ENCODE assay signal across 11 cellular contexts in the genomic region with DNA sequence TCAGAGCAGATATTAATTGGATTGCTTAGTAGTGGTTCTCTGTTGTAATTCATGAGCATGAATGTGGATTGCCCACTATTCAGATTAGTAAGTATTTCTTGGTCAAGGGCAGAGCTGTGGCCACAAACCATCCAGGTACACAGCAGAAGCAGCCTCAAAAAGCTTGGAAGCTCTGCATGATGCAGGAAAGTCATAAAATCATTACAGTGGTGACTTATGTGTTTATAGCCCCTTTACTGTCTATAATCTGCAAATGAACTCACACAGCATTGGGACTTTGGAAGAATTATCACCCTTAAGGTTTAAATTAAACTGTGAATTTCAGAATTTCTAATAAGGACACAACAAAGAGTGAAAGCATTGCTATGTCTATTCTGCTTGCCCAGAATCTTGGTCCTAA. TPM values are rescaled to one million over a fixed set of nuclear protein-coding genes. Genes with fewer than 3 reads are reported as not detected.
"Had no signal": no experiment of that assay in that cellular context is flagged by ENCODE, and none has a peak within 500 bp of the region (broad histone marks: within the 10 kb centered on the region; RNA-seq: fewer than 3 reads in every experiment).

No MANE protein-coding gene starts in this region.

- DNase-seq: H7, HFFc6, KBM-7 had no signal

- H3K9me3 ChIP-seq: HAP-1 had no signal

- H3K27ac ChIP-seq: HL-60 had no signal

- H3K36me3 ChIP-seq: HAP-1 had no signal

- H3K4me3 Mint-ChIP-seq: GM23338, HFFc6, IgD-negative memory B cell had no signal

- H3K27me3 Mint-ChIP-seq: IgD-negative memory B cell had no signal

- H3K4me3 ChIP-seq: GM23338, HAP-1 had no signal

- H3K4me1 Mint-ChIP-seq: GM23338, IgD-negative memory B cell had no signal

- H2AFZ ChIP-seq: GM23338 had no signal

- H3K4me2 ChIP-seq: GM23338 had no signal

- H3K27ac Mint-ChIP-seq: GM23338, HFFc6, IgD-negative memory B cell had no signal

- ATAC-seq: GM23338, HCT116, HepG2 had no signal

RNA-seq across cellular contexts. Expression of gene UGT1A1, which starts 1.9 kb away (rescaled TPM):
- total RNA-seq: GM23338, H1, H7, HFFc6, HT1080 had no signal
- polyA plus RNA-seq: GM23338, H1, IgD-negative memory B cell had no signal

RNA-seq across cellular contexts. Expression of gene MROH2A, which starts 20.0 kb away (rescaled TPM):
- total RNA-seq: GM23338, H1, H7, HFFc6, HT1080 had no signal
- polyA plus RNA-seq: GM23338, H1, IgD-negative memory B cell had no signal

RNA-seq across cellular contexts. Expression of gene UGT1A3, which starts 29.3 kb away (rescaled TPM):
- total RNA-seq: GM23338, H1, H7, HepG2, HFFc6, HT1080 had no signal
- polyA plus RNA-seq: GM23338, H1, HepG2, IgD-negative memory B cell had no signal

RNA-seq across cellular contexts. Expression of gene UGT1A4, which starts 39.6 kb away (rescaled TPM):
- total RNA-seq: GM23338, H1, H7, HepG2, HFFc6, HT1080 had no signal
- polyA plus RNA-seq: GM23338, H1, HepG2, IgD-negative memory B cell had no signal

RNA-seq across cellular contexts. Expression of gene UGT1A5, which starts 45.5 kb away (rescaled TPM):
- total RNA-seq: GM23338, H1, H7, HepG2, HFFc6, HT1080 had no signal
- polyA plus RNA-seq: GM23338, H1, HepG2, IgD-negative memory B cell had no signal
